In genomic region chr1:224759135-224759534, GRCh38 we compare ENCODE assay signal across 33 cellular contexts.
"Had no signal": no experiment of that assay in that cellular context is flagged by ENCODE, and none has a peak within 500 bp of the region (broad histone marks: within the 10 kb centered on the region; RNA-seq: fewer than 3 reads in every experiment).

No MANE protein-coding gene starts in this region.

- FAIRE-seq: islet of Langerhans, kidney, urothelium cell line had no signal

- H3K9me3 ChIP-seq: neutrophil, right lobe of liver, testis, thyroid gland, upper lobe of right lung had no signal

- H3K27ac Mint-ChIP-seq: immature natural killer cell; mesothelial cell of epicardium; naive B cell; natural killer cell; nephron progenitor cell; neural progenitor cell; stimulated activated memory B cell treated with anti-CD40 and anti-IgM and Interleukin-4, amounts not matched to agents 10 μg/mL and 1 μg/mL and 100 μg/mL, for 72 hours; stimulated activated naive CD8-positive, alpha-beta T cell treated with anti-CD3 and anti-CD28 coated beads, Interleukin-15, amount 100 ng/mL, for 72 hours had no signal

- H3K4me1 Mint-ChIP-seq: immature natural killer cell; mesothelial cell of epicardium; naive B cell; natural killer cell; stimulated activated memory B cell treated with anti-CD40 and anti-IgM and Interleukin-4, amounts not matched to agents 10 μg/mL and 1 μg/mL and 100 μg/mL, for 72 hours; stimulated activated naive CD8-positive, alpha-beta T cell treated with anti-CD3 and anti-CD28 coated beads, Interleukin-15, amount 100 ng/mL, for 72 hours had no signal

- H3K27me3 Mint-ChIP-seq: stimulated activated memory B cell treated with anti-CD40 and anti-IgM and Interleukin-4, amounts not matched to agents 10 μg/mL and 1 μg/mL and 100 μg/mL, for 72 hours had no signal

- H3K27ac ChIP-seq: left lung, lower lobe of right lung, neural progenitor cell, neutrophil, parathyroid adenoma, right atrium auricular region, right lobe of liver, testis, thyroid gland, upper lobe of right lung had no signal

- H3K79me2 ChIP-seq: parathyroid adenoma had no signal

- H3K36me3 Mint-ChIP-seq: mesothelial cell of epicardium; stimulated activated memory B cell treated with anti-CD40 and anti-IgM and Interleukin-4, amounts not matched to agents 10 μg/mL and 1 μg/mL and 100 μg/mL, for 72 hours had no signal

- ATAC-seq: left colon; left lung; lower lobe of right lung; natural killer cell; right lobe of liver; stimulated activated memory B cell treated with anti-CD40 and anti-IgM and Interleukin-4, amounts not matched to agents 10 μg/mL and 1 μg/mL and 100 μg/mL, for 72 hours; stimulated activated naive CD8-positive, alpha-beta T cell treated with anti-CD3 and anti-CD28 coated beads, Interleukin-15, amount 100 ng/mL, for 72 hours had no signal

- H3K9ac ChIP-seq: neural progenitor cell, parathyroid adenoma had no signal

- DNase-seq: hypothalamus; immature natural killer cell; kidney; left colon; left lung; lower lobe of right lung; mammary epithelial cell; mesendoderm; naive B cell; natural killer cell; nephron progenitor cell; occipital lobe; right lobe of liver; stimulated activated CD4-positive, alpha-beta T cell treated with anti-CD3 and anti-CD28 coated beads, Interleukin-1b, Interleukin-23, amount 100 ng/mL, for 48 hours; stimulated activated CD4-positive, alpha-beta T cell treated with anti-CD3 and anti-CD28 coated beads, Interleukin-2, amount 100 ng/mL, for 48 hours; stimulated activated CD4-positive, alpha-beta T cell treated with anti-CD3 and anti-CD28 coated beads, Interleukin-4, amount 100 ng/mL, for 4 hours; stimulated activated CD8-positive, alpha-beta memory T cell treated with anti-CD3 and anti-CD28 coated beads, Interleukin-4, amount 100 ng/mL, for 48 hours; stimulated activated naive CD4-positive, alpha-beta T cell treated with Interleukin-2 at 50 U/mL for 16 hours; stimulated activated naive CD8-positive, alpha-beta T cell treated with anti-CD3 and anti-CD28 coated beads, Interleukin-15, amount 100 ng/mL, for 72 hours; substantia nigra; testis; thyroid gland; trophoblast cell; upper lobe of right lung had no signal

- H3K4me3 ChIP-seq: left lung, lower lobe of right lung, neural progenitor cell, right atrium auricular region, right lobe of liver, smooth muscle cell, testis, thyroid gland, upper lobe of right lung had no signal

- H3K4me1 ChIP-seq: left lung, lower lobe of right lung, parathyroid adenoma, right atrium auricular region, right lobe of liver, testis, thyroid gland, upper lobe of right lung had no signal

- H3K27me3 ChIP-seq: left lung, neural progenitor cell, neutrophil, right atrium auricular region, right lobe of liver, testis, thyroid gland, upper lobe of right lung had no signal

- H3K4me3 Mint-ChIP-seq: immature natural killer cell; mesothelial cell of epicardium; natural killer cell; nephron progenitor cell; neural progenitor cell; stimulated activated memory B cell treated with anti-CD40 and anti-IgM and Interleukin-4, amounts not matched to agents 10 μg/mL and 1 μg/mL and 100 μg/mL, for 72 hours; stimulated activated naive CD8-positive, alpha-beta T cell treated with anti-CD3 and anti-CD28 coated beads, Interleukin-15, amount 100 ng/mL, for 72 hours had no signal

- H3K4me2 ChIP-seq: neural progenitor cell, smooth muscle cell had no signal

- H2AFZ ChIP-seq: neural progenitor cell, parathyroid adenoma had no signal

- H3K36me3 ChIP-seq: left lung, lower lobe of right lung, neural progenitor cell, neutrophil, right atrium auricular region, right lobe of liver, thyroid gland, upper lobe of right lung had no signal
